8 cellular contexts compared by ENCODE assay signal in the genomic region with DNA sequence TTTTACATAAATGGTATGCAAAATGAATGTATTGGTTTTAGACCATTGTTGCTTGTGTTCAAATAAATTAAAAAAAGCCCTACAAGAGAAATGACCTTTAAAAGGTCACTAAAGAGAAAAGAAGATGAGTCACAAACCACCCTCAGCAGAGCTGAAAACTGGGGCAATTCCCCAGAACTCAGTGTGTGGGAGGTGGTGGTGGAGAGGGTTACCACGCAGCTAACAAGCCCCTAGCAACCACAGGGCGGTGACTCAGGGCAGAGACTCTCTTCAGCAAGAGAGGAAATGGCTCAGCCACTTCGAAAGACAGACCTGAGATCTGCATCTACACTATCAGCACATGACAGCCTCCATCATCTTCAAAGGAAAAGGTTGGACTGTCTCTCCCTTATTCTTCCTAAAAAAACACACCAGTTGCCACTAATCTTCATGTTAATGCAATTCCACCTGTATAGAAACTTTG. TPM values are rescaled to one million over a fixed set of nuclear protein-coding genes. Genes with fewer than 3 reads are reported as not detected.
DNase-seq lines count a peak whose midpoint lies in the region; ATAC-seq, FAIRE-seq and TF ChIP-seq lines count a peak whose summit lies in the region.

No MANE protein-coding gene starts in this region.

- DNase-seq in AG10803 (ENCODE audit: low read depth) (peak; percentile 84), T-helper 17 cell (peak; percentile 54 to 76 (median 67)), amniotic epithelial cell (ENCODE audit: low read depth) (peak; percentile 96), mucosa of gallbladder (ENCODE audit: low spot score) (peak; percentile 19), urothelium cell line (ENCODE audit: low spot score) (peak; percentile 70), NCI-H1092 (lab: John Stamatoyannopoulos, UW) (no peak)

- peak overlapping the region; percentile 97 for H3K27ac Mint-ChIP-seq in T-helper 17 cell

- H3K9me3 ChIP-seq in T-helper 17 cell (ENCODE audit: control insufficient read depth, low read length, poor library complexity, severe bottlenecking), result no peaks in the 10 kb centered on the region

- no peaks in the 10 kb centered on the region for H3K36me3 Mint-ChIP-seq in T-helper 17 cell (ENCODE audit: low read depth)

- H3K4me1 Mint-ChIP-seq in T-helper 17 cell, result peaks cover 32% of the 10 kb centered on the region

- peak overlapping the region; percentile 84 for H3K4me3 Mint-ChIP-seq in T-helper 17 cell

- TF ChIP-seq CTCF in AG10803 (conservative IDR thresholded peaks at IDR 0.05; ENCODE audit: low read length), result no peak

- FAIRE-seq in urothelium cell line (lab: Jason Lieb, UNC), result no peak

- ATAC-seq in GM19438 (IDR thresholded peaks at IDR 0.05; ENCODE audit: low read depth, unreplicated experiment) (peak; percentile 96), HG03432 (IDR thresholded peaks at IDR 0.05; ENCODE audit: unreplicated experiment) (peak; percentile 100), T-helper 17 cell (peak; percentile 100)

- H3K4me3 ChIP-seq in AG10803 (ENCODE audit: low read length), result no peak overlapping the region

- no peaks in the 10 kb centered on the region for H3K27me3 Mint-ChIP-seq in T-helper 17 cell

RNA-seq across cellular contexts. Expression of a gene that starts 29.4 kb away (rescaled TPM):
- total RNA-seq in T-helper 17 cell (1 to 10 TPM in 1 of 2 donors, under 1 TPM in 1; 0.60 to 3.9 TPM), mucosa of gallbladder (46.7 TPM)

RNA-seq across cellular contexts. Expression of a gene that starts 45.5 kb away (rescaled TPM):
- total RNA-seq in T-helper 17 cell, result 10 to 100 TPM; 61.8 to 64.6 TPM
- 29.7 TPM for total RNA-seq in mucosa of gallbladder
